In genomic region chr7:1967512-1968396, GRCh38 we compare ENCODE assay signal across 20 cellular contexts.
DNase-seq lines count a peak whose midpoint lies in the region; ATAC-seq and TF ChIP-seq lines count a peak whose summit lies in the region.
"Had no signal": no experiment of that assay in that cellular context is flagged by ENCODE, and none has a peak within 500 bp of the region (broad histone marks: within the 10 kb centered on the region; RNA-seq: fewer than 3 reads in every experiment).

No MANE protein-coding gene starts in this region.

- ATAC-seq in activated B cell treated with CpG ODN at 0.5 μM for 24 hours (ENCODE audit: low read depth): no peak
- peak; percentile 89 to 90 for ATAC-seq in naive B cell (ENCODE audit: low read depth in 2 of 2)
- no peak for ATAC-seq in HG03354 (IDR thresholded peaks at IDR 0.05; ENCODE audit: poor library complexity, severe bottlenecking, unreplicated experiment)
- ATAC-seq: activated CD4-positive, alpha-beta T cell treated with anti-CD3 and anti-CD28 coated beads for 36 hours; activated T-helper 17 cell treated with anti-CD3 and anti-CD28 coated beads, Interleukin-2, amount 50 U/mL, for 72 hours; effector memory CD8-positive, alpha-beta T cell; gastrocnemius medialis had no signal

- H3K27ac Mint-ChIP-seq in activated B cell treated with CpG ODN at 0.5 μM for 24 hours (peak overlapping the region; percentile 27), naive B cell (peak overlapping the region; percentile 90 to 98 (median 96)), neural progenitor cell (no peak overlapping the region)
- H3K27ac Mint-ChIP-seq: activated CD4-positive, alpha-beta T cell treated with anti-CD3 and anti-CD28 coated beads for 36 hours; activated T-helper 17 cell treated with anti-CD3 and anti-CD28 coated beads, Interleukin-2, amount 50 U/mL, for 72 hours; type B pancreatic cell had no signal

- H3K36me3 Mint-ChIP-seq in activated B cell treated with CpG ODN at 0.5 μM for 24 hours (ENCODE audit: low read depth): peaks cover 30% of the 10 kb centered on the region
- H3K36me3 Mint-ChIP-seq in naive B cell: peaks cover 2 to 16% of the 10 kb centered on the region in 2 donors
- peaks cover 12% of the 10 kb centered on the region for H3K36me3 Mint-ChIP-seq in neural progenitor cell

- H3K36me3 ChIP-seq in BLaER1: peaks cover 81% of the 10 kb centered on the region
- H3K36me3 ChIP-seq in neural progenitor cell: no peaks in the 10 kb centered on the region
- H3K36me3 ChIP-seq: brain microvascular endothelial cell, colonic mucosa, gastrocnemius medialis had no signal

- H3K79me2 ChIP-seq in neural progenitor cell (ENCODE audit: low read depth): no peaks in the 10 kb centered on the region

- intact Hi-C loops in activated B cell treated with CpG ODN at 0.5 μM for 24 hours (cut with micrococcal nuclease): no loop called here

- peaks cover 27% of the 10 kb centered on the region for H3K4me1 ChIP-seq in BLaER1
- no peaks in the 10 kb centered on the region for H3K4me1 ChIP-seq in neural progenitor cell
- H3K4me1 ChIP-seq: colonic mucosa, esophagus squamous epithelium, gastrocnemius medialis had no signal

- DNase-seq in NCI-H345 (lab: John Stamatoyannopoulos, UW): peak; percentile 56
- no peak for DNase-seq in NCI-H345 treated with DMSO at 0.1 percent for 48 hours (lab: John Stamatoyannopoulos, UW; ENCODE audit: unreplicated experiment)
- no peak for DNase-seq in activated B cell treated with CpG ODN at 0.5 μM for 24 hours
- DNase-seq in naive B cell: peak; percentile 43
- no peak for DNase-seq in neural progenitor cell (ENCODE audit: low spot score)
- DNase-seq in RPMI8226: no peak
- DNase-seq: activated CD4-positive, alpha-beta T cell treated with anti-CD3 and anti-CD28 coated beads for 36 hours; AML-193; brain microvascular endothelial cell; colonic mucosa; effector memory CD8-positive, alpha-beta T cell; esophagus squamous epithelium; gastrocnemius medialis; GOT3; mammary epithelial cell; NCI-H1417 treated with DMSO at 0.1 percent for 48 hours had no signal

- H3K9me3 ChIP-seq in BLaER1: peaks cover 15% of the 10 kb centered on the region
- no peaks in the 10 kb centered on the region for H3K9me3 ChIP-seq in neural progenitor cell (ENCODE audit: low read depth)
- H3K9me3 ChIP-seq: colonic mucosa, esophagus squamous epithelium, gastrocnemius medialis had no signal

- CTCF ChIA-PET in activated B cell treated with CpG ODN at 0.5 μM for 24 hours (lab: Charles Lee): no interaction called here

- POLR2A ChIA-PET in activated B cell treated with CpG ODN at 0.5 μM for 24 hours (lab: Charles Lee): interaction anchor here (0.6 kb wide), 1 partner anchor 147 kb away, joined by 4 read pairs; no protein-coding TSS in a partner anchor

- H3K27ac ChIP-seq in BLaER1 (no peak overlapping the region), neural progenitor cell (no peak overlapping the region)
- H3K27ac ChIP-seq: brain microvascular endothelial cell, colonic mucosa, esophagus squamous epithelium, gastrocnemius medialis had no signal

- no peaks in the 10 kb centered on the region for H3K9me3 Mint-ChIP-seq in activated B cell treated with CpG ODN at 0.5 μM for 24 hours
- peaks cover 0 to 2% (median 0%) of the 10 kb centered on the region in 7 donors for H3K9me3 Mint-ChIP-seq in naive B cell
- no peaks in the 10 kb centered on the region for H3K9me3 Mint-ChIP-seq in neural progenitor cell
- H3K9me3 Mint-ChIP-seq: activated T-helper 17 cell treated with anti-CD3 and anti-CD28 coated beads, Interleukin-2, amount 50 U/mL, for 72 hours; type B pancreatic cell had no signal

- H3K4me2 ChIP-seq in BLaER1 (peak overlapping the region; percentile 54), neural progenitor cell (no peak overlapping the region)

- H3K9ac ChIP-seq in BLaER1: no peak overlapping the region
- no peak overlapping the region for H3K9ac ChIP-seq in neural progenitor cell

- H3K27me3 Mint-ChIP-seq in activated B cell treated with CpG ODN at 0.5 μM for 24 hours (no peaks in the 10 kb centered on the region), naive B cell (no peaks in the 10 kb centered on the region), neural progenitor cell (ENCODE audit: insufficient read depth, low read depth) (peaks cover 7% of the 10 kb centered on the region)
- H3K27me3 Mint-ChIP-seq: activated CD4-positive, alpha-beta T cell treated with anti-CD3 and anti-CD28 coated beads for 36 hours; activated T-helper 17 cell treated with anti-CD3 and anti-CD28 coated beads, Interleukin-2, amount 50 U/mL, for 72 hours; effector memory CD8-positive, alpha-beta T cell; type B pancreatic cell had no signal

- H3K4me3 ChIP-seq in BLaER1 (no peak overlapping the region), neural progenitor cell (no peak overlapping the region)
- H3K4me3 ChIP-seq: colonic mucosa, esophagus squamous epithelium, gastrocnemius medialis had no signal

- H3K4me1 Mint-ChIP-seq in activated B cell treated with CpG ODN at 0.5 μM for 24 hours: peaks cover 30% of the 10 kb centered on the region
- H3K4me1 Mint-ChIP-seq in naive B cell: peaks cover 27 to 43% (median 33%) of the 10 kb centered on the region in 3 donors
- H3K4me1 Mint-ChIP-seq in neural progenitor cell: peaks cover 9% of the 10 kb centered on the region
- H3K4me1 Mint-ChIP-seq: activated T-helper 17 cell treated with anti-CD3 and anti-CD28 coated beads, Interleukin-2, amount 50 U/mL, for 72 hours had no signal

- H3K27me3 ChIP-seq in BLaER1: no peaks in the 10 kb centered on the region
- H3K27me3 ChIP-seq in neural progenitor cell: no peaks in the 10 kb centered on the region
- H3K27me3 ChIP-seq: brain microvascular endothelial cell, colonic mucosa, esophagus squamous epithelium, gastrocnemius medialis had no signal

- H2AFZ ChIP-seq in neural progenitor cell (replicated peaks): no peak overlapping the region

- H3K4me3 Mint-ChIP-seq in activated B cell treated with CpG ODN at 0.5 μM for 24 hours (no peak overlapping the region), naive B cell (peak overlapping the region; percentile 12 to 70 (median 49)), neural progenitor cell (no peak overlapping the region)
- H3K4me3 Mint-ChIP-seq: activated CD4-positive, alpha-beta T cell treated with anti-CD3 and anti-CD28 coated beads for 36 hours; activated T-helper 17 cell treated with anti-CD3 and anti-CD28 coated beads, Interleukin-2, amount 50 U/mL, for 72 hours; effector memory CD8-positive, alpha-beta T cell; type B pancreatic cell had no signal

- H4K20me1 ChIP-seq in BLaER1 (peaks cover 88% of the 10 kb centered on the region), neural progenitor cell (ENCODE audit: low read depth) (no peaks in the 10 kb centered on the region)

- no peak for TF ChIP-seq CTCF in activated B cell treated with CpG ODN at 0.5 μM for 24 hours (IDR thresholded peaks at IDR 0.05)
- TF ChIP-seq CTCF in neural progenitor cell (IDR thresholded peaks at IDR 0.05): no peak

- no peaks in the 10 kb centered on the region for H3F3A ChIP-seq in neural progenitor cell (ENCODE audit: low read depth)

Comparison
In these comparisons a context has a peak if more than half of its experiments do, and no peak if none do; other contexts are left out.
1. DNase-seq: peak in NCI-H345 (single experiment) and naive B cell (single experiment); none in NCI-H345 treated with DMSO at 0.1 percent for 48 hours (single experiment), activated B cell treated with CpG ODN at 0.5 μM for 24 hours (single experiment), neural progenitor cell (single experiment) and RPMI8226 (single experiment).
2. ATAC-seq: peak in naive B cell (2 of 2); none in activated B cell treated with CpG ODN at 0.5 μM for 24 hours (single experiment) and HG03354 (single experiment).
3. H3K4me3 Mint-ChIP-seq: peak in naive B cell (8 of 8); none in activated B cell treated with CpG ODN at 0.5 μM for 24 hours (single experiment) and neural progenitor cell (single experiment).